Comparison of ENCODE assay signal across 8 cellular contexts in the genomic region with DNA sequence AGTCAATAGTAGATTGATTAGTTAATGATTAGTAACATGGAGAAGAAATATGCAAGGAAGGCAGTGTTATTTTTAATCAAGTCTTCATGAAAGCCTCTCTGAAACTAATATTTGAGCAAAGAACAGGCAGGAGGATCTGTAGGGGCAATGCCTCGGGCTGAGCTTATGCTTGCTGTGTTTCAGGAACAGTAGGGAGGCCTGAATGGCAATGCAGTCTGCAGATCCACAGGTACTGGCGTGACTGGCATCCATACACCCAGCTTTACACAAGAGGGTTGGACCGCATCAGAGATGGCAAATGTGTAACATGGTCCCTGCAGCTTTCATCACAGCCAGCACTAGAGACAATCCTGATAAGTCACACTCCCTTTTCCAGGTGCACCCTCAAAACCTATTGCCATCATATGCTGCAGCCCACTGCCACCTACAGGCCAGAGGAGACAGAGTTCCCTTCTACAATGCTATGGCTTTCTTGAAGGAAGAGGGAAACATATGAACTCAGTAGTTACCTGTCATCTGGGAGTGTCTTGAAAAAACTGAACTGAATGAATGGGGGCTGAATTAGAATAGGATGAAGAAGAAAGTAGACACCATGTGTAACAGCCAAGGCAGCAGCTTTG.
DNase-seq lines count a peak whose midpoint lies in the region; ATAC-seq and TF ChIP-seq lines count a peak whose summit lies in the region.

No MANE protein-coding gene starts in this region.

- H3K9ac ChIP-seq in OCI-LY3 (ENCODE audit: low read length), result no peak overlapping the region

- H3K27me3 ChIP-seq in OCI-LY3 (ENCODE audit: low read depth, low read length) (no peaks in the 10 kb centered on the region), esophagus muscularis mucosa (no peaks in the 10 kb centered on the region)

- DNase-seq in AG09319 (ENCODE audit: extremely low read depth, low read depth), result no peak
- DNase-seq in esophagus muscularis mucosa (ENCODE audit: extremely low spot score), result no peak
- DNase-seq in occipital lobe (lab: John Stamatoyannopoulos, UW), result peak; percentile 28
- DNase-seq in T-helper 1 cell, result no peak
- DNase-seq in EL, result no peak

- H3K79me2 ChIP-seq in OCI-LY3 (ENCODE audit: low read length), result no peaks in the 10 kb centered on the region

- intact Hi-C loops in esophagus muscularis mucosa (cut with DNase I), result loop anchor here (5.0 kb wide), 1 partner anchor 660 kb away; no protein-coding TSS in a partner anchor

- ATAC-seq in GM18858 (IDR thresholded peaks at IDR 0.05; ENCODE audit: unreplicated experiment) (peak; percentile 46), HG03439 (IDR thresholded peaks at IDR 0.05; ENCODE audit: unreplicated experiment) (peak; percentile 59)

- H3K4me3 ChIP-seq in OCI-LY3 (ENCODE audit: low read length) (no peak overlapping the region), esophagus muscularis mucosa (no peak overlapping the region)

- H4K20me1 ChIP-seq in OCI-LY3 (ENCODE audit: insufficient read depth, low read length), result no peaks in the 10 kb centered on the region

- no peaks in the 10 kb centered on the region for H3K4me1 ChIP-seq in OCI-LY3 (ENCODE audit: low read length)
- no peaks in the 10 kb centered on the region for H3K4me1 ChIP-seq in esophagus muscularis mucosa

- TF ChIP-seq POLR2A in esophagus muscularis mucosa (IDR thresholded peaks at IDR 0.05; ENCODE audit: low read depth), result no peak

- no peak overlapping the region for H3K27ac ChIP-seq in OCI-LY3 (ENCODE audit: low read length)
- H3K27ac ChIP-seq in esophagus muscularis mucosa (replicated peaks in 1 of 4), result no peak overlapping the region

- H3K9me3 ChIP-seq in OCI-LY3 (ENCODE audit: insufficient read depth, low read length) (no peaks in the 10 kb centered on the region), esophagus muscularis mucosa (no peaks in the 10 kb centered on the region)

- peak; percentile 21 for TF ChIP-seq CTCF in AG09319 (IDR thresholded peaks at IDR 0.05; ENCODE audit: low read depth, low read length)
- peak; percentile 88 for TF ChIP-seq CTCF in OCI-LY3 (IDR thresholded peaks at IDR 0.05; ENCODE audit: low read depth, low read length)
- peak; percentile 64 to 70 (median 64) for TF ChIP-seq CTCF in esophagus muscularis mucosa (IDR thresholded peaks at IDR 0.05)

- no peak for TF ChIP-seq EP300 in esophagus muscularis mucosa (IDR thresholded peaks at IDR 0.05)

- H3K4me2 ChIP-seq in OCI-LY3 (ENCODE audit: low read length), result no peak overlapping the region

- no peak overlapping the region for H2AFZ ChIP-seq in OCI-LY3 (ENCODE audit: low read depth, low read length)

- no peaks in the 10 kb centered on the region for H3K36me3 ChIP-seq in OCI-LY3 (replicated peaks; ENCODE audit: low read depth, low read length)
- no peaks in the 10 kb centered on the region for H3K36me3 ChIP-seq in esophagus muscularis mucosa

- 62% methylated on average over 3 of the region's 3 CpGs for WGBS in esophagus muscularis mucosa

Comparison
In these comparisons a context has a peak if more than half of its experiments do, and no peak if none do; other contexts are left out.
1. CTCF ChIP-seq: peak in every context shown above with its lines; median percentile 88 in OCI-LY3; 64 in esophagus muscularis mucosa; 21 in AG09319.